9 cellular contexts compared by ENCODE assay signal in genomic region chr5:150081541-150082283, GRCh38. TPM values are rescaled to one million over a fixed set of nuclear protein-coding genes. Genes with fewer than 3 reads are reported as not detected.
A peak's percentile ranks its signal among the peaks of the same experiment; 100 is the strongest.
DNase-seq lines count a peak whose midpoint lies in the region; ATAC-seq and TF ChIP-seq lines count a peak whose summit lies in the region.
"Had no signal": no experiment of that assay in that cellular context is flagged by ENCODE, and none has a peak within 500 bp of the region (broad histone marks: within the 10 kb centered on the region; RNA-seq: fewer than 3 reads in every experiment).

No MANE protein-coding gene starts in this region.

- CTCF ChIA-PET in Calu3 (lab: Charles Lee), result no interaction called here

- peak overlapping the region; percentile 78 to 96 (median 89) for H3K27ac ChIP-seq in BLaER1 treated with 17β-estradiol and CSF1 and Interleukin-3, amounts not matched to agents 10 nM and 100 nM
- H3K27ac ChIP-seq in HUES48 (ENCODE audit: low read depth, low read length) (peak overlapping the region; percentile 57), osteoblast (ENCODE audit: low read depth, low read length) (no peak overlapping the region)

- no peaks in the 10 kb centered on the region for H3K9me3 Mint-ChIP-seq in effector memory CD8-positive, alpha-beta T cell
- H3K9me3 Mint-ChIP-seq in Calu3 (ENCODE audit: low read depth, unreplicated experiment), result no peaks in the 10 kb centered on the region

- H3K4me2 ChIP-seq in BLaER1 treated with 17β-estradiol and CSF1 and Interleukin-3, amounts not matched to agents 10 nM and 100 nM, result peak overlapping the region; percentile 80 to 99 (median 95)
- H3K4me2 ChIP-seq in osteoblast (ENCODE audit: insufficient read depth, low read length), result no peak overlapping the region

- H3K9me3 ChIP-seq in BLaER1 treated with 17β-estradiol and CSF1 and Interleukin-3, amounts not matched to agents 10 nM and 100 nM (replicated peaks in 1 of 11), result no peaks in the 10 kb centered on the region; a peak in 1 of 22 replicates
- H3K9me3 ChIP-seq in HUES48 (ENCODE audit: control insufficient read depth, insufficient read depth, low read length) (no peaks in the 10 kb centered on the region), osteoblast (ENCODE audit: low read depth, low read length) (no peaks in the 10 kb centered on the region)

- no peak overlapping the region for H3K4me3 Mint-ChIP-seq in effector memory CD8-positive, alpha-beta T cell
- H3K4me3 Mint-ChIP-seq in Calu3 (ENCODE audit: low read depth, unreplicated experiment), result no peak overlapping the region

- no TSS peak for BruUV-seq in Calu3 (replicated peaks; lab: Mats Ljungman, UMichigan)

- no peak overlapping the region for H3K27ac Mint-ChIP-seq in effector memory CD8-positive, alpha-beta T cell
- no peak overlapping the region for H3K27ac Mint-ChIP-seq in Calu3 (ENCODE audit: unreplicated experiment)

- H4K20me1 ChIP-seq in BLaER1 treated with 17β-estradiol and CSF1 and Interleukin-3, amounts not matched to agents 10 nM and 100 nM, result peaks cover 0 to 48% (median 0%) of the 10 kb centered on the region in 11 experiments; a peak in 2 of 22 replicates
- H4K20me1 ChIP-seq in osteoblast (ENCODE audit: insufficient read depth, low read length), result no peaks in the 10 kb centered on the region

- H3K4me3 ChIP-seq in BLaER1 treated with 17β-estradiol and CSF1 and Interleukin-3, amounts not matched to agents 10 nM and 100 nM, result peak overlapping the region in 9 of 10 experiments; percentile 15 to 75 (median 67); a peak in 17 of 20 replicates
- no peak overlapping the region for H3K4me3 ChIP-seq in HUES48 (ENCODE audit: low read depth, low read length)
- H3K4me3 ChIP-seq in osteoblast (ENCODE audit: insufficient read depth, low read length), result no peak overlapping the region

- peaks cover 64 to 99% (median 79%) of the 10 kb centered on the region in 10 experiments for H3K4me1 ChIP-seq in BLaER1 treated with 17β-estradiol and CSF1 and Interleukin-3, amounts not matched to agents 10 nM and 100 nM
- H3K4me1 ChIP-seq in HUES48 (ENCODE audit: control insufficient read depth, insufficient read depth, low read length) (peaks cover 7% of the 10 kb centered on the region), osteoblast (ENCODE audit: insufficient read depth, low read length) (peaks cover 8% of the 10 kb centered on the region)

- peak overlapping the region; percentile 67 to 89 (median 82) for H3K9ac ChIP-seq in BLaER1 treated with 17β-estradiol and CSF1 and Interleukin-3, amounts not matched to agents 10 nM and 100 nM
- H3K9ac ChIP-seq in HUES48 (ENCODE audit: low read depth, low read length), result no peak overlapping the region

- H3K36me3 Mint-ChIP-seq in effector memory CD8-positive, alpha-beta T cell (ENCODE audit: insufficient read depth), result peaks cover 5% of the 10 kb centered on the region
- H3K36me3 Mint-ChIP-seq in Calu3 (ENCODE audit: insufficient read depth, unreplicated experiment), result no peaks in the 10 kb centered on the region

- peaks cover 40 to 69% of the 10 kb centered on the region in 2 donors for H3K27me3 Mint-ChIP-seq in effector memory CD8-positive, alpha-beta T cell
- peaks cover 21% of the 10 kb centered on the region for H3K27me3 Mint-ChIP-seq in Calu3 (ENCODE audit: unreplicated experiment)

- peak; percentile 84 for ATAC-seq in GM21423 (IDR thresholded peaks at IDR 0.05; ENCODE audit: unreplicated experiment)
- ATAC-seq in effector memory CD8-positive, alpha-beta T cell (replicated peaks), result peak; percentile 17

- H2AFZ ChIP-seq in osteoblast (ENCODE audit: low read length), result peak overlapping the region; percentile 86

- intact Hi-C loops in Calu3 (cut with micrococcal nuclease; ENCODE audit: unreplicated experiment), result no loop called here

- H3K4me1 Mint-ChIP-seq in effector memory CD8-positive, alpha-beta T cell (ENCODE audit: low read depth in 2 of 2), result no peaks in the 10 kb centered on the region
- no peaks in the 10 kb centered on the region for H3K4me1 Mint-ChIP-seq in Calu3 (ENCODE audit: low read depth, unreplicated experiment)

- no peak for TF ChIP-seq CTCF in osteoblast (IDR thresholded peaks at IDR 0.05; ENCODE audit: extremely low read depth, low read depth, low read length)
- no peak for TF ChIP-seq CTCF in Calu3 (IDR thresholded peaks at IDR 0.05; ENCODE audit: unreplicated experiment)

- H3K79me2 ChIP-seq in osteoblast (ENCODE audit: insufficient read depth, low read length), result no peaks in the 10 kb centered on the region

- DNase-seq in effector memory CD8-positive, alpha-beta T cell, result no peak
- peak; percentile 81 for DNase-seq in osteoblast (ENCODE audit: insufficient read length, low spot score, missing footprints)
- no peak for DNase-seq in NCI-H345 treated with DMSO at 0.1 percent for 48 hours (lab: John Stamatoyannopoulos, UW; ENCODE audit: unreplicated experiment)
- no peak for DNase-seq in NCI-H510A (lab: John Stamatoyannopoulos, UW)
- DNase-seq in Calu3, result no peak
- DNase-seq: DND-41 had no signal

- no peaks in the 10 kb centered on the region for H3K27me3 ChIP-seq in BLaER1 treated with 17β-estradiol and CSF1 and Interleukin-3, amounts not matched to agents 10 nM and 100 nM
- H3K27me3 ChIP-seq in HUES48 (ENCODE audit: control insufficient read depth, insufficient read depth, low read length) (no peaks in the 10 kb centered on the region), osteoblast (ENCODE audit: insufficient read depth, low read length) (no peaks in the 10 kb centered on the region)

- H3K36me3 ChIP-seq in BLaER1 treated with 17β-estradiol and CSF1 and Interleukin-3, amounts not matched to agents 10 nM and 100 nM, result peaks cover 0 to 49% (median 8%) of the 10 kb centered on the region in 11 experiments; a peak in 11 of 22 replicates
- H3K36me3 ChIP-seq in HUES48 (ENCODE audit: control insufficient read depth, insufficient read depth, low read length) (no peaks in the 10 kb centered on the region), osteoblast (ENCODE audit: insufficient read depth, low read length) (no peaks in the 10 kb centered on the region)

RNA-seq across cellular contexts. Expression of gene CSF1R, which starts 4.6 kb away (rescaled TPM):
- total RNA-seq in osteoblast (0.36 and 0.88 TPM in 2 replicates), Calu3 (2022) (not detected in 2 replicates)

Comparison
In these comparisons a context has a peak if more than half of its experiments do, and no peak if none do; other contexts are left out.
1. H3K4me3 ChIP-seq: peak in BLaER1 treated with 17β-estradiol and CSF1 and Interleukin-3, amounts not matched to agents 10 nM and 100 nM (9 of 10); none in HUES48 (single experiment) and osteoblast (single experiment).